ENCODE assay signal across 26 cellular contexts in the genomic region with DNA sequence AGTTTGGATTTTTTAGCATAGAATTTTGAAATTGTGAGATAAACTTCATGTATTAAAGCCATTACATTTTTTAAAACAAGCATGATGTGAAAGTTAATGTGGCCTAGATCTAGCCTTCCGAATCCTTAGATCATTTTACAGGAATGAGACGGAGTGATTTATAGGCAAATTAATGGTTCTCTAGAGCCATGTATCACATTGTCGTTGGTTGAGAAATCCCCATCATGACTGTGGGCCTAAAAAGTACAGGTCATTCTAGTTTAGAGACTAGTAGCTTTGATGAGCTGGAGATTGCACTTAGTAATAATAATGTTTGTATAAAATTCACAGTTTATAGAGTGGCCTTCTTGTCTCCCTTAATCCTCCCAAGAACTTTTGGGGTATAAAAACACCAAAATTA. TPM values are rescaled to one million over a fixed set of nuclear protein-coding genes. Genes with fewer than 3 reads are reported as not detected.
DNase-seq lines count a peak whose midpoint lies in the region; ATAC-seq and TF ChIP-seq lines count a peak whose summit lies in the region.
"Had no signal": no experiment of that assay in that cellular context is flagged by ENCODE, and none has a peak within 500 bp of the region (broad histone marks: within the 10 kb centered on the region; RNA-seq: fewer than 3 reads in every experiment).

No MANE protein-coding gene starts in this region.

- WGBS in SK-N-SH (ENCODE audit: low lambda C conversion rate) = 92% methylated on average over 3 of the region's 3 CpGs

- no peaks in the 10 kb centered on the region for H3K9me3 Mint-ChIP-seq in chondrocyte (ENCODE audit: low read depth)
- H3K9me3 Mint-ChIP-seq: activated CD4-positive, alpha-beta T cell treated with anti-CD3 and anti-CD28 coated beads, Interleukin-2, amount 10 ng/mL, durations not matched to agents 24 days and 14 days; CD8-positive, alpha-beta memory T cell; type B pancreatic cell had no signal

- H3K9me3 ChIP-seq in SK-N-SH (no peaks in the 10 kb centered on the region), osteoblast (ENCODE audit: low read depth, low read length) (no peaks in the 10 kb centered on the region)
- H3K9me3 ChIP-seq: adrenal gland, left lung, Peyer's patch, SJSA1 had no signal

- CTCF ChIA-PET in SK-N-SH (lab: Yijun Ruan, JAX) = interaction anchor here (0.7 kb wide), 1 partner anchor 29 kb away, joined by 3 read pairs; no protein-coding TSS in a partner anchor
- CTCF ChIA-PET in HEK293T (lab: Yijun Ruan, JAX) = no interaction called here

- H3K4me1 Mint-ChIP-seq in chondrocyte (ENCODE audit: low read depth) = peaks cover 63% of the 10 kb centered on the region

- peaks cover 15 to 22% of the 10 kb centered on the region in 2 experiments for H3K4me1 ChIP-seq in SK-N-SH (ENCODE audit: control insufficient read depth in 1 of 2, insufficient read depth in 2 of 2, low read depth in 1 of 2, low read length in 1 of 2)
- peaks cover 22% of the 10 kb centered on the region for H3K4me1 ChIP-seq in osteoblast (ENCODE audit: insufficient read depth, low read length)

- no peak overlapping the region for H3K4me3 Mint-ChIP-seq in chondrocyte (ENCODE audit: unreplicated experiment)
- H3K4me3 Mint-ChIP-seq: activated CD4-positive, alpha-beta T cell treated with anti-CD3 and anti-CD28 coated beads, Interleukin-2, amount 10 ng/mL, durations not matched to agents 24 days and 14 days had no signal

- H3K9ac ChIP-seq in SK-N-SH = no peak overlapping the region

- peaks cover 89 to 100% of the 10 kb centered on the region in 2 experiments for H3K36me3 ChIP-seq in SK-N-SH (replicated peaks in 1 of 2; ENCODE audit: control insufficient read depth in 1 of 2, insufficient read depth in 2 of 2, low read length in 1 of 2)
- peaks cover 91% of the 10 kb centered on the region for H3K36me3 ChIP-seq in osteoblast (ENCODE audit: insufficient read depth, low read length)

- H3K4me3 ChIP-seq in SK-N-SH (ENCODE audit: low read depth in 2 of 2, low read length in 1 of 2) = no peak overlapping the region
- no peak overlapping the region for H3K4me3 ChIP-seq in osteoblast (ENCODE audit: insufficient read depth, low read length)
- H3K4me3 ChIP-seq: adrenal gland, left lung, Peyer's patch, SJSA1 had no signal

- TF ChIP-seq EP300 in SK-N-SH (IDR thresholded peaks at IDR 0.05; ENCODE audit: borderline replicate concordance in 1 of 2, low read depth in 1 of 2, low read length in 1 of 2) = no peak

- TF ChIP-seq RAD21 in SK-N-SH (IDR thresholded peaks at IDR 0.05; ENCODE audit: low read length) = no peak

- peaks cover 44% of the 10 kb centered on the region for H3K36me3 Mint-ChIP-seq in chondrocyte (ENCODE audit: low read depth)

- H3K9me2 ChIP-seq in SK-N-SH = no peaks in the 10 kb centered on the region

- POLR2A ChIA-PET in SK-N-SH (lab: Yijun Ruan, JAX) (interaction anchor here (0.6 kb wide), 1 partner anchor 13 kb away, joined by 3 read pairs; no protein-coding TSS in a partner anchor), HEK293T (lab: Yijun Ruan, JAX) (no interaction called here)

- H4K20me1 ChIP-seq in SK-N-SH (ENCODE audit: insufficient read depth) (peaks cover 100% of the 10 kb centered on the region), osteoblast (ENCODE audit: insufficient read depth, low read length) (peaks cover 94% of the 10 kb centered on the region)

- no peak for ATAC-seq in SK-N-SH treated with all-trans-retinoic acid at 6 μM for 48 hours

- peak overlapping the region; percentile 6 for H3K27ac Mint-ChIP-seq in chondrocyte (ENCODE audit: unreplicated experiment)
- H3K27ac Mint-ChIP-seq: activated CD4-positive, alpha-beta T cell treated with anti-CD3 and anti-CD28 coated beads, Interleukin-2, amount 10 ng/mL, durations not matched to agents 24 days and 14 days had no signal

- no peaks in the 10 kb centered on the region for H3K27me3 Mint-ChIP-seq in chondrocyte (ENCODE audit: low read depth)
- H3K27me3 Mint-ChIP-seq: activated CD4-positive, alpha-beta T cell treated with anti-CD3 and anti-CD28 coated beads, Interleukin-2, amount 10 ng/mL, durations not matched to agents 24 days and 14 days; CD8-positive, alpha-beta memory T cell; progenitor cell of endocrine pancreas; type B pancreatic cell had no signal

- H3F3A ChIP-seq in SK-N-SH (replicated peaks; ENCODE audit: insufficient read depth) = peaks cover 14% of the 10 kb centered on the region

- TF ChIP-seq CTCF in SK-N-SH (IDR thresholded peaks at IDR 0.05) (no peak), chondrocyte (IDR thresholded peaks at IDR 0.05) (no peak), osteoblast (IDR thresholded peaks at IDR 0.05; ENCODE audit: extremely low read depth, low read depth, low read length) (no peak)

- DNase-seq in SK-N-SH = no peak
- DNase-seq in HEK293T (ENCODE audit: extremely low spot score) = no peak
- DNase-seq in chondrocyte (ENCODE audit: low spot score) = no peak
- DNase-seq in osteoblast (ENCODE audit: insufficient read length, low spot score, missing footprints) = no peak
- no peak for DNase-seq in SIG-M5 (lab: John Stamatoyannopoulos, UW)
- no peak for DNase-seq in pons (ENCODE audit: low spot score)
- DNase-seq in NCI-H510A (lab: John Stamatoyannopoulos, UW) = no peak
- DNase-seq: 8988T; activated CD4-positive, alpha-beta T cell treated with anti-CD3 and anti-CD28 coated beads, Interleukin-2, amount 10 ng/mL, durations not matched to agents 24 days and 14 days; adrenal gland; brain microvascular endothelial cell; CD8-positive, alpha-beta memory T cell; effector CD4-positive, alpha-beta T cell; erythroblast; foreskin melanocyte; left lung; MV-4-11; NCI-H1694; NCI-H510A treated with DMSO at 0.1 percent for 48 hours; Peyer's patch; stimulated activated CD8-positive, alpha-beta memory T cell treated with anti-CD3 and anti-CD28 coated beads, Interleukin-4, amount 100 ng/mL, for 48 hours had no signal

- H3K27me3 ChIP-seq in SK-N-SH (ENCODE audit: insufficient read depth) (no peaks in the 10 kb centered on the region), osteoblast (ENCODE audit: insufficient read depth, low read length) (no peaks in the 10 kb centered on the region)
- H3K27me3 ChIP-seq: adrenal gland, brain microvascular endothelial cell, left lung, Peyer's patch, SJSA1 had no signal

- H3K27ac ChIP-seq in SK-N-SH (ENCODE audit: low read depth in 2 of 2, low read length in 1 of 2) (no peak overlapping the region), osteoblast (ENCODE audit: low read depth, low read length) (peak overlapping the region; percentile 39)
- H3K27ac ChIP-seq: brain microvascular endothelial cell, left lung, Peyer's patch, SJSA1 had no signal

- H3K4me2 ChIP-seq in SK-N-SH (no peak overlapping the region), osteoblast (ENCODE audit: insufficient read depth, low read length) (no peak overlapping the region)

- H3K79me2 ChIP-seq in SK-N-SH (ENCODE audit: insufficient read depth) (peaks cover 100% of the 10 kb centered on the region), osteoblast (ENCODE audit: insufficient read depth, low read length) (peaks cover 99% of the 10 kb centered on the region)

- H2AFZ ChIP-seq in SK-N-SH (ENCODE audit: low read depth) = no peak overlapping the region
- H2AFZ ChIP-seq in osteoblast (ENCODE audit: low read length) = no peak overlapping the region

TF ChIP-seq in SK-N-SH treated with all-trans-retinoic acid at 6 μM for 48 hours, 23 proteins besides CTCF, POLR2A, EP300 and RAD21 (continues in another document):
- no peak for TF ChIP-seq CSDC2 (CRISPR knock-in tag; IDR thresholded peaks at IDR 0.05)

TF ChIP-seq in SK-N-SH, 30 proteins besides CTCF, POLR2A, EP300 and RAD21 (continues in another document):
- TF ChIP-seq SIN3A (IDR thresholded peaks at IDR 0.05; ENCODE audit: borderline replicate concordance, low read depth, low read length) (no peak), CHD2 (IDR thresholded peaks at IDR 0.05; ENCODE audit: low read length, partially characterized antibody) (no peak), FOXJ3 (CRISPR knock-in tag; IDR thresholded peaks at IDR 0.05) (no peak)

TF ChIP-seq in HEK293T, 16 proteins besides CTCF, POLR2A, EP300 and RAD21:
- TF ChIP-seq, protein P1, sequence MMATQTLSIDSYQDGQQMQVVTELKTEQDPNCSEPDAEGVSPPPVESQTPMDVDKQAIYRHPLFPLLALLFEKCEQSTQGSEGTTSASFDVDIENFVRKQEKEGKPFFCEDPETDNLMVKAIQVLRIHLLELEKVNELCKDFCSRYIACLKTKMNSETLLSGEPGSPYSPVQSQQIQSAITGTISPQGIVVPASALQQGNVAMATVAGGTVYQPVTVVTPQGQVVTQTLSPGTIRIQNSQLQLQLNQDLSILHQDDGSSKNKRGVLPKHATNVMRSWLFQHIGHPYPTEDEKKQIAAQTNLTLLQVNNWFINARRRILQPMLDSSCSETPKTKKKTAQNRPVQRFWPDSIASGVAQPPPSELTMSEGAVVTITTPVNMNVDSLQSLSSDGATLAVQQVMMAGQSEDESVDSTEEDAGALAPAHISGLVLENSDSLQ (IDR thresholded peaks at IDR 0.05) = peak; percentile 46; the same call in 1 of the 2 replicates
- TF ChIP-seq TARDBP (IDR thresholded peaks at IDR 0.05) = no peak

RNA-seq across cellular contexts. Expression of gene EWSR1, which starts 7.1 kb away (rescaled TPM):
- polyA plus RNA-seq in SK-N-SH (2012; rRNA removed) = 173 and 234 TPM in 2 replicates
- 103 and 111 TPM in 2 replicates for polyA plus RNA-seq in SK-N-SH (2012; cell fraction: cytosol; rRNA removed)
- polyA plus RNA-seq in SK-N-SH (2012; cell fraction: nucleus; rRNA removed) = 442 and 643 TPM in 2 replicates
- total RNA-seq in chondrocyte (139 to 205 TPM (median 144 TPM) in 3 replicates), osteoblast (139 and 148 TPM in 2 replicates)

RNA-seq across cellular contexts. Expression of gene RHBDD3, which starts 7.4 kb away (rescaled TPM):
- 19.0 and 23.0 TPM in 2 replicates for polyA plus RNA-seq in SK-N-SH (2012; rRNA removed)
- 7.0 and 12.1 TPM in 2 replicates for polyA plus RNA-seq in SK-N-SH (2012; cell fraction: cytosol; rRNA removed)
- 47.6 and 71.1 TPM in 2 replicates for polyA plus RNA-seq in SK-N-SH (2012; cell fraction: nucleus; rRNA removed)
- 29.5 to 37.6 TPM (median 30.9 TPM) in 3 replicates for total RNA-seq in chondrocyte
- total RNA-seq in osteoblast = 25.0 and 32.7 TPM in 2 replicates

RNA-seq across cellular contexts. Expression of gene GAS2L1, which starts 31.3 kb away (rescaled TPM):
- polyA plus RNA-seq in SK-N-SH (2012; rRNA removed) = 16.8 and 21.8 TPM in 2 replicates
- 9.2 and 14.9 TPM in 2 replicates for polyA plus RNA-seq in SK-N-SH (2012; cell fraction: cytosol; rRNA removed)
- polyA plus RNA-seq in SK-N-SH (2012; cell fraction: nucleus; rRNA removed) = 40.3 and 60.8 TPM in 2 replicates
- 34.5 to 35.6 TPM (median 34.8 TPM) in 3 replicates for total RNA-seq in chondrocyte
- 11.6 and 13.0 TPM in 2 replicates for total RNA-seq in osteoblast

RNA-seq across cellular contexts. Expression of gene RASL10A, which starts 40.3 kb away (rescaled TPM):
- polyA plus RNA-seq in SK-N-SH (2012; rRNA removed) = 0.18 and 0.36 TPM in 2 replicates
- polyA plus RNA-seq in SK-N-SH (2012; cell fraction: cytosol; rRNA removed) = 0.04 TPM in 1 of 2 replicates, not detected in the other
- polyA plus RNA-seq in SK-N-SH (2012; cell fraction: nucleus; rRNA removed) = 2.7 and 4.2 TPM in 2 replicates
- total RNA-seq in chondrocyte (0.27 to 1.2 TPM (median 0.31 TPM) in 3 replicates), osteoblast (not detected in 2 replicates)
- total RNA-seq: CD8-positive, alpha-beta memory T cell; H4; SJSA1 had no signal
- polyA plus RNA-seq: CD8-positive, alpha-beta memory T cell had no signal
